ENCODE assay signal across 9 cellular contexts in the genomic region with DNA sequence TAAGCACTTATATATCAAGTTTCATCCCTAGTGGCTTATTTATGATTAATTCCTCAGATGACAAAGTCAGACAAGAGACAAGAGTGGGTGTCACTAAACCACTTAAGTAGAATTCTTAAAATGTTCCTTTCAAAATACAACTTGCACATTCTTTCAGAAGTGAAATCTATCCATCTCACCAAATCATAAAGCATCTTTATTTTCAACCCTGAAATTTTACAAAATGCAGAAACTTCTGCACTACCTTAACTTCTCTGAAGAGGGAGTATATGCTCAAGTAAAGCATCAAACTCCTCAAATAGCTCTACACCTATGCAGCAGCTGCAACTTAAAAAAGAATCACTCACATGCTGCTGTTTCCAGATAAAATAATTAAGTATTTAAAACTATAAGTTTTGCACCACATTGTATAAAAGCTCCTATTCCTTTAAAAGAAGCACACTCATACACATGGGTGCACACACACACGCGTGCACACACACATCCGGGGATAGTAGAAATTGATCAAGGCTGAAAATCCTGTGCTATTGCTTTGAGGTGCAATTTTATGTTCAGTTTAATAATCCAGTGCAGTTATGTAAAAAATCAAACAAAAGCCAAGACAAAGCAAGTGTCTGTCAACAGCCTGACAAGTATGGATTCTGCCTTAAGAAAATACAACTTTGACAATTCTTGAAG.
DNase-seq lines count a peak whose midpoint lies in the region; ATAC-seq and TF ChIP-seq lines count a peak whose summit lies in the region.
"Had no signal": no experiment of that assay in that cellular context is flagged by ENCODE, and none has a peak within 500 bp of the region (broad histone marks: within the 10 kb centered on the region; RNA-seq: fewer than 3 reads in every experiment).

No MANE protein-coding gene starts in this region.

- H3K9me3 ChIP-seq in OCI-LY1 (ENCODE audit: low read length) (no peaks in the 10 kb centered on the region), stomach (no peaks in the 10 kb centered on the region)
- H3K9me3 ChIP-seq: neutrophil had no signal

- H3K9me3 Mint-ChIP-seq in effector memory CD8-positive, alpha-beta T cell = peaks cover 0 to 1% of the 10 kb centered on the region in 2 donors

- 82 to 92% (median 92%) methylated on average over 3 of the region's 3 CpGs for WGBS in stomach, 5 donors

- H2AFZ ChIP-seq in OCI-LY1 (ENCODE audit: low read length) = no peak overlapping the region

- intact Hi-C loops in stomach (cut with DNase I; ENCODE audit: low total_unique reads) = no loop called here

- no peak overlapping the region for H3K4me3 Mint-ChIP-seq in effector memory CD8-positive, alpha-beta T cell

- peak; percentile 39; the same call in 1 of the 2 replicates for TF ChIP-seq CTCF in GM12875 (IDR thresholded peaks at IDR 0.05; ENCODE audit: borderline replicate concordance, insufficient read depth, low read depth, low read length)
- TF ChIP-seq CTCF in OCI-LY1 (IDR thresholded peaks at IDR 0.05; ENCODE audit: low read length) = peak; percentile 61
- TF ChIP-seq CTCF in fibroblast of pulmonary artery (IDR thresholded peaks at IDR 0.05; ENCODE audit: low read length, missing control alignments) = peak; percentile 63
- TF ChIP-seq CTCF in stomach (IDR thresholded peaks at IDR 0.05) = peak in 5 of 7 experiments; percentile 3 to 41 (median 30)

- H3K9ac ChIP-seq in OCI-LY1 (ENCODE audit: low read length) = no peak overlapping the region

- peak; percentile 65 for ATAC-seq in HG02798 (IDR thresholded peaks at IDR 0.05; ENCODE audit: poor library complexity, unreplicated experiment)
- no peak for ATAC-seq in effector memory CD8-positive, alpha-beta T cell (replicated peaks)

- no peaks in the 10 kb centered on the region for H3F3A ChIP-seq in OCI-LY1 (ENCODE audit: insufficient read depth, low read length)

- H3K27me3 ChIP-seq in OCI-LY1 (ENCODE audit: insufficient read depth, low read length) (no peaks in the 10 kb centered on the region), stomach (no peaks in the 10 kb centered on the region)
- H3K27me3 ChIP-seq: neutrophil had no signal

- no peaks in the 10 kb centered on the region for H3K27me3 Mint-ChIP-seq in effector memory CD8-positive, alpha-beta T cell

- DNase-seq in fibroblast of pulmonary artery (ENCODE audit: low read depth) (peak; percentile 66), stomach (no peak), hepatic stellate cell (ENCODE audit: low spot score) (no peak)
- no peak for DNase-seq in effector memory CD8-positive, alpha-beta T cell
- no peak for DNase-seq in activated CD4-positive, alpha-beta T cell treated with anti-CD3 and anti-CD28 coated beads for 1 hour

- no peaks in the 10 kb centered on the region for H4K20me1 ChIP-seq in OCI-LY1 (ENCODE audit: insufficient read depth, low read length)

- H3K36me3 ChIP-seq in OCI-LY1 (ENCODE audit: insufficient read depth, low read length) = peaks cover 15% of the 10 kb centered on the region; the same call in 1 of the 2 replicates
- H3K36me3 ChIP-seq in stomach = no peaks in the 10 kb centered on the region
- H3K36me3 ChIP-seq: neutrophil had no signal

- no peaks in the 10 kb centered on the region for H3K36me3 Mint-ChIP-seq in effector memory CD8-positive, alpha-beta T cell (ENCODE audit: insufficient read depth)

- H3K4me1 Mint-ChIP-seq in effector memory CD8-positive, alpha-beta T cell (ENCODE audit: low read depth in 2 of 2) = peaks cover 0 to 2% of the 10 kb centered on the region in 2 donors

- no peak for TF ChIP-seq EP300 in stomach (IDR thresholded peaks at IDR 0.05)

- no peaks in the 10 kb centered on the region for H3K9me2 ChIP-seq in OCI-LY1 (ENCODE audit: low read depth, low read length)

- TF ChIP-seq POLR2A in stomach (IDR thresholded peaks at IDR 0.05) = no peak

- peaks cover 59% of the 10 kb centered on the region for H3K4me1 ChIP-seq in OCI-LY1 (ENCODE audit: insufficient read depth, low read length, severe bottlenecking)
- H3K4me1 ChIP-seq in stomach = peaks cover 0 to 17% (median 3%) of the 10 kb centered on the region in 4 donors

- H3K27ac Mint-ChIP-seq in effector memory CD8-positive, alpha-beta T cell = no peak overlapping the region

- H3K79me2 ChIP-seq in OCI-LY1 (ENCODE audit: insufficient read depth, low read length) = peaks cover 8% of the 10 kb centered on the region; the same call in 1 of the 2 replicates

- H3K27ac ChIP-seq in OCI-LY1 (ENCODE audit: low read depth, low read length, poor library complexity, severe bottlenecking) (no peak overlapping the region), stomach (no peak overlapping the region)
- H3K27ac ChIP-seq: neutrophil had no signal

- H3K4me2 ChIP-seq in OCI-LY1 (ENCODE audit: low read length) = no peak overlapping the region

- no peak overlapping the region for H3K4me3 ChIP-seq in GM12875 (ENCODE audit: low read depth, low read length)
- no peak overlapping the region for H3K4me3 ChIP-seq in OCI-LY1 (ENCODE audit: low read depth, low read length, poor library complexity, severe bottlenecking)
- H3K4me3 ChIP-seq in fibroblast of pulmonary artery (replicated peaks; ENCODE audit: low read depth, low read length) = no peak overlapping the region
- no peak overlapping the region for H3K4me3 ChIP-seq in stomach
